ENCODE assay signal across 15 cellular contexts in genomic region chr6:157120523-157121232, GRCh38.
"Had no signal": no experiment of that assay in that cellular context is flagged by ENCODE, and none has a peak within 500 bp of the region (broad histone marks: within the 10 kb centered on the region; RNA-seq: fewer than 3 reads in every experiment).

No MANE protein-coding gene starts in this region.

- H3K9me3 ChIP-seq: adrenal gland, pancreas, SJSA1 had no signal

- H3K36me3 ChIP-seq: adrenal gland, pancreas had no signal

- ATAC-seq: esophagus mucosa had no signal

- H3K4me3 Mint-ChIP-seq: activated naive CD4-positive, alpha-beta T cell treated with anti-CD3 and anti-CD28 coated beads for 36 hours had no signal

- H3K9me3 Mint-ChIP-seq: activated naive CD4-positive, alpha-beta T cell treated with anti-CD3 and anti-CD28 coated beads for 36 hours had no signal

- H3K27me3 ChIP-seq: adrenal gland, pancreas, SJSA1 had no signal

- H3K4me3 ChIP-seq: adrenal gland, pancreas, SJSA1, skin epidermis had no signal

- H3K27ac Mint-ChIP-seq: activated naive CD4-positive, alpha-beta T cell treated with anti-CD3 and anti-CD28 coated beads for 36 hours had no signal

- H3K4me1 ChIP-seq: pancreas, SJSA1 had no signal

- H3K27ac ChIP-seq: adrenal gland, pancreas, SJSA1 had no signal

- DNase-seq: activated CD4-positive, alpha-beta T cell treated with anti-CD3 and anti-CD28 coated beads for 1 hour; activated CD4-positive, alpha-beta T cell treated with anti-CD3 and anti-CD28 coated beads, Interleukin-2, amount 50 U/mL, for 48 hours; activated CD8-positive, alpha-beta memory T cell treated with anti-CD3 and anti-CD28 coated beads, Interleukin-2, amount 50 U/mL, for 48 hours; activated naive CD4-positive, alpha-beta T cell treated with anti-CD3 and anti-CD28 coated beads for 36 hours; adrenal gland; central memory CD4-positive, alpha-beta T cell; dermis blood vessel endothelial cell; foreskin fibroblast; pancreas; retina; T-helper 9 cell; trophoblast cell had no signal
